In genomic region chr10:50538473-50539398, GRCh38 we compare ENCODE assay signal across 8 cellular contexts.
DNase-seq lines count a peak whose midpoint lies in the region; ATAC-seq and TF ChIP-seq lines count a peak whose summit lies in the region.

No MANE protein-coding gene starts in this region.

- peaks cover 14% of the 10 kb centered on the region for H3K4me1 ChIP-seq in GM23248 (ENCODE audit: insufficient read depth)
- H3K4me1 ChIP-seq in OCI-LY7 (ENCODE audit: insufficient read depth, low read length, poor library complexity, severe bottlenecking): no peaks in the 10 kb centered on the region

- in situ Hi-C loops in GM23248 (cut with MboI): no loop called here

- peak overlapping the region; percentile 46 for H3K27ac Mint-ChIP-seq in activated T-helper 17 cell treated with anti-CD3 and anti-CD28 coated beads, Interleukin-2, amount 50 U/mL, for 72 hours
- H3K27ac Mint-ChIP-seq in glutamatergic neuron (ENCODE audit: unreplicated experiment): no peak overlapping the region

- no peaks in the 10 kb centered on the region for H3K36me3 ChIP-seq in GM23248 (ENCODE audit: low read depth)
- no peaks in the 10 kb centered on the region for H3K36me3 ChIP-seq in OCI-LY7 (ENCODE audit: insufficient read depth, low read length)

- peaks cover 7% of the 10 kb centered on the region for H3K36me3 Mint-ChIP-seq in activated T-helper 17 cell treated with anti-CD3 and anti-CD28 coated beads, Interleukin-2, amount 50 U/mL, for 72 hours (ENCODE audit: low read depth)
- no peaks in the 10 kb centered on the region for H3K36me3 Mint-ChIP-seq in glutamatergic neuron (ENCODE audit: unreplicated experiment)

- TF ChIP-seq CTCF in GM12865 (IDR thresholded peaks at IDR 0.05; ENCODE audit: insufficient read depth, low read depth, low read length, missing control alignments): no peak
- no peak for TF ChIP-seq CTCF in glutamatergic neuron (IDR thresholded peaks at IDR 0.05; ENCODE audit: partially characterized antibody, unreplicated experiment)
- no peak for TF ChIP-seq CTCF in OCI-LY7 (conservative IDR thresholded peaks at IDR 0.05; ENCODE audit: low read length)

- intact Hi-C loops in OCI-LY7 (cut with micrococcal nuclease; ENCODE audit: unreplicated experiment): no loop called here

- CTCF ChIA-PET in OCI-LY7 (lab: Charles Lee; ENCODE audit: unreplicated experiment): no interaction called here

- no peaks in the 10 kb centered on the region for H3K9me3 Mint-ChIP-seq in activated T-helper 17 cell treated with anti-CD3 and anti-CD28 coated beads, Interleukin-2, amount 50 U/mL, for 72 hours
- no peaks in the 10 kb centered on the region for H3K9me3 Mint-ChIP-seq in glutamatergic neuron (ENCODE audit: unreplicated experiment)

- H2AFZ ChIP-seq in GM23248: no peak overlapping the region
- no peak overlapping the region for H2AFZ ChIP-seq in OCI-LY7 (ENCODE audit: low read length)

- peaks cover 48% of the 10 kb centered on the region for H3K4me1 Mint-ChIP-seq in activated T-helper 17 cell treated with anti-CD3 and anti-CD28 coated beads, Interleukin-2, amount 50 U/mL, for 72 hours
- no peaks in the 10 kb centered on the region for H3K4me1 Mint-ChIP-seq in glutamatergic neuron (ENCODE audit: low read depth, unreplicated experiment)

- H3K4me3 Mint-ChIP-seq in activated T-helper 17 cell treated with anti-CD3 and anti-CD28 coated beads, Interleukin-2, amount 50 U/mL, for 72 hours: peak overlapping the region; percentile 46
- no peak overlapping the region for H3K4me3 Mint-ChIP-seq in glutamatergic neuron (ENCODE audit: unreplicated experiment)

- no TSS peak for BruUV-seq in OCI-LY7 (replicated peaks; lab: Mats Ljungman, UMichigan)

- peak; percentile 62 for ATAC-seq in activated T-helper 17 cell treated with anti-CD3 and anti-CD28 coated beads, Interleukin-2, amount 50 U/mL, for 72 hours (replicated peaks)
- no peak for ATAC-seq in GM21723 (IDR thresholded peaks at IDR 0.05; ENCODE audit: unreplicated experiment)

- peaks cover 6% of the 10 kb centered on the region; the same call in 1 of the 2 replicates for H3K79me2 ChIP-seq in GM23248 (ENCODE audit: insufficient read depth)
- peaks cover 8% of the 10 kb centered on the region; the same call in 1 of the 2 replicates for H3K79me2 ChIP-seq in OCI-LY7 (ENCODE audit: insufficient read depth, low read depth, low read length)

- H3F3A ChIP-seq in GM23248 (ENCODE audit: insufficient read depth): peaks cover 7% of the 10 kb centered on the region; the same call in 1 of the 2 replicates

- 95 to 99% methylated on average over 7 of the region's 7 CpGs for WGBS in GM23248 (ENCODE audit: low coverage in 1 of 2, low lambda C conversion rate in 2 of 2, missing lambda C conversion rate in 2 of 2), 2 experiments

- no peak overlapping the region for H3K9ac ChIP-seq in GM23248

- no peaks in the 10 kb centered on the region for H3K27me3 ChIP-seq in GM23248 (replicated peaks; ENCODE audit: insufficient read depth)

- H3K4me3 ChIP-seq in GM12865 (ENCODE audit: low read depth, low read length): no peak overlapping the region
- no peak overlapping the region for H3K4me3 ChIP-seq in GM23248
- H3K4me3 ChIP-seq in OCI-LY7 (ENCODE audit: low read depth, low read length, poor library complexity, severe bottlenecking): no peak overlapping the region

- no peaks in the 10 kb centered on the region for H3K9me3 ChIP-seq in GM23248 (ENCODE audit: low read depth)
- no peaks in the 10 kb centered on the region for H3K9me3 ChIP-seq in OCI-LY7 (ENCODE audit: low read length)

- POLR2A ChIA-PET in OCI-LY7 (lab: Charles Lee): interaction anchor here (0.6 to 0.7 kb wide), 2 partner anchors 13 to 19 kb away, joined by 3 to 4 read pairs; no protein-coding TSS in a partner anchor

- DNase-seq in GM12865 (ENCODE audit: low read depth) (peak; percentile 73), GM23248 (peak; percentile 28), lung microvascular endothelial cell (ENCODE audit: low read depth in 2 of 2) (peak; percentile 65 to 86), glutamatergic neuron (no peak), RKO (ENCODE audit: low spot score) (no peak), OCI-LY7 (ENCODE audit: low spot score) (no peak)

- no peak overlapping the region for H3K4me2 ChIP-seq in GM23248 (ENCODE audit: unreplicated experiment)
- H3K4me2 ChIP-seq in OCI-LY7 (ENCODE audit: low read length): no peak overlapping the region

- no peaks in the 10 kb centered on the region for H4K20me1 ChIP-seq in GM23248 (ENCODE audit: insufficient read depth)
- H4K20me1 ChIP-seq in OCI-LY7 (ENCODE audit: insufficient read depth, low read length): no peaks in the 10 kb centered on the region

- H3K9me2 ChIP-seq in GM23248 (ENCODE audit: insufficient read depth) (no peaks in the 10 kb centered on the region), OCI-LY7 (ENCODE audit: insufficient read depth, low read length) (no peaks in the 10 kb centered on the region)

- no peaks in the 10 kb centered on the region for H3K27me3 Mint-ChIP-seq in activated T-helper 17 cell treated with anti-CD3 and anti-CD28 coated beads, Interleukin-2, amount 50 U/mL, for 72 hours
- no peaks in the 10 kb centered on the region for H3K27me3 Mint-ChIP-seq in glutamatergic neuron (ENCODE audit: unreplicated experiment)

- no peak overlapping the region for H3K27ac ChIP-seq in GM23248
- no peak overlapping the region for H3K27ac ChIP-seq in OCI-LY7 (ENCODE audit: low read depth, low read length, poor library complexity, severe bottlenecking)

Comparison
In these comparisons a context has a peak if more than half of its experiments do, and no peak if none do; other contexts are left out.
1. DNase-seq: peak in GM12865 (single experiment), GM23248 (single experiment) and lung microvascular endothelial cell (2 of 2); none in glutamatergic neuron (single experiment), RKO (single experiment) and OCI-LY7 (single experiment).